Comparison of ENCODE assay signal across 7 cellular contexts in genomic region chr4:1684756-1685603, GRCh38. TPM values are rescaled to one million over a fixed set of nuclear protein-coding genes. Genes with fewer than 3 reads are reported as not detected.
DNase-seq lines count a peak whose midpoint lies in the region; ATAC-seq, FAIRE-seq and TF ChIP-seq lines count a peak whose summit lies in the region.

No MANE protein-coding gene starts in this region.

- H3K9me3 ChIP-seq in Peyer's patch: no peaks in the 10 kb centered on the region
- H3K9me3 ChIP-seq in heart right ventricle: no peaks in the 10 kb centered on the region
- no peaks in the 10 kb centered on the region for H3K9me3 ChIP-seq in small intestine (ENCODE audit: control insufficient read depth, low read depth)

- intact Hi-C loops in heart right ventricle (cut with DNase I): no loop called here

- ATAC-seq in GM21619 (IDR thresholded peaks at IDR 0.05; ENCODE audit: unreplicated experiment): peak; percentile 2
- ATAC-seq in heart right ventricle: peak in 6 of 8 donors; percentile 2 to 59 (median 8)

- DNase-seq in Peyer's patch (peak in 1 of 3 donors; percentile 58), heart right ventricle (no peak), small intestine (peak; percentile 10), NAMALWA (ENCODE audit: low spot score) (no peak), hypothalamus (lab: John Stamatoyannopoulos, UW) (no peak), HK-2 (ENCODE audit: unreplicated experiment) (no peak)

- 66 to 71% methylated on average over 38 to 40 of the region's 40 CpGs for WGBS in heart right ventricle, 2 donors
- 36 to 59% (median 41%) methylated on average over 28 to 40 of the region's 40 CpGs for WGBS in small intestine, 3 donors

- peaks cover 0 to 12% (median 0%) of the 10 kb centered on the region in 4 donors for H3K4me1 ChIP-seq in Peyer's patch
- peaks cover 0 to 18% (median 8%) of the 10 kb centered on the region in 9 donors for H3K4me1 ChIP-seq in heart right ventricle
- no peaks in the 10 kb centered on the region for H3K4me1 ChIP-seq in small intestine (ENCODE audit: control insufficient read depth in 2 of 2, insufficient read depth in 1 of 2, low read depth in 1 of 2, low read length in 1 of 2)

- TF ChIP-seq POLR2A in Peyer's patch (IDR thresholded peaks at IDR 0.05): no peak

- TF ChIP-seq CTCF in Peyer's patch (IDR thresholded peaks at IDR 0.05) (no peak), heart right ventricle (IDR thresholded peaks at IDR 0.05) (no peak)

- no peak for FAIRE-seq in small intestine (lab: Jason Lieb, UNC)

- peaks cover 0 to 1% (median 0%) of the 10 kb centered on the region in 3 donors for H3K36me3 ChIP-seq in Peyer's patch
- peaks cover 0 to 4% (median 0%) of the 10 kb centered on the region in 9 donors for H3K36me3 ChIP-seq in heart right ventricle
- H3K36me3 ChIP-seq in small intestine (ENCODE audit: control insufficient read depth in 2 of 2, insufficient read depth in 2 of 2, low read length in 2 of 2): no peaks in the 10 kb centered on the region

- H3K27me3 ChIP-seq in Peyer's patch: no peaks in the 10 kb centered on the region
- H3K27me3 ChIP-seq in heart right ventricle: no peaks in the 10 kb centered on the region
- no peaks in the 10 kb centered on the region for H3K27me3 ChIP-seq in small intestine (ENCODE audit: control insufficient read depth in 2 of 2, insufficient read depth in 2 of 2, low read length in 2 of 2)

- H3K4me3 ChIP-seq in Peyer's patch (peak overlapping the region; percentile 41 to 82 (median 74)), heart right ventricle (peak overlapping the region in 9 of 10 donors; percentile 40 to 69 (median 56)), small intestine (ENCODE audit: low read depth in 1 of 2, low read length in 2 of 2) (peak overlapping the region; percentile 57 to 70)

- H3K27ac ChIP-seq in Peyer's patch (peak overlapping the region; percentile 29 to 64 (median 60)), heart right ventricle (peak overlapping the region in 6 of 10 donors; percentile 21 to 67 (median 62)), small intestine (ENCODE audit: low read depth in 1 of 2, low read length in 1 of 2) (peak overlapping the region in 1 of 2 donors; percentile 36)

RNA-seq across cellular contexts. Expression of gene FAM53A, which starts 0.9 kb away (rescaled TPM):
- total RNA-seq in Peyer's patch (1 to 10 TPM in 3 of 4 donors, not detected in 1; 1.5 to 8.3 (median 1.8) TPM), heart right ventricle (1 to 10 TPM in 3 of 10 donors, under 1 TPM in 7; 0.24 to 1.5 (median 0.70) TPM)
- polyA plus RNA-seq in heart right ventricle (under 1 TPM; 0.73 to 0.97 TPM), small intestine (1 to 10 TPM in 1 of 3 donors, under 1 TPM in 1, not detected in 1; 0.27 to 1.1 TPM)

RNA-seq across cellular contexts. Expression of gene SLBP, which starts 27.1 kb away (rescaled TPM):
- total RNA-seq in Peyer's patch: 10 to 100 TPM; 18.4 to 86.6 (median 26.2) TPM
- total RNA-seq in heart right ventricle: 10 to 100 TPM; 10.9 to 17.7 (median 12.8) TPM
- polyA plus RNA-seq in heart right ventricle: 10 to 100 TPM; 11.2 to 16.2 TPM
- polyA plus RNA-seq in small intestine: 10 to 100 TPM; 25.5 to 28.2 (median 27.6) TPM

RNA-seq across cellular contexts. Expression of gene TMEM129, which starts 36.1 kb away (rescaled TPM):
- total RNA-seq in Peyer's patch (100 to 1,000 TPM in 1 of 4 donors, 10 to 100 TPM in 3; 28.9 to 106 (median 67.1) TPM), heart right ventricle (10 to 100 TPM; 28.1 to 45.6 (median 34.3) TPM)
- polyA plus RNA-seq in heart right ventricle (10 to 100 TPM; 28.6 to 33.0 TPM), small intestine (10 to 100 TPM; 18.6 to 47.2 (median 25.5) TPM)

RNA-seq across cellular contexts. Expression of gene TACC3, which starts 36.3 kb away (rescaled TPM):
- total RNA-seq in Peyer's patch: 100 to 1,000 TPM in 1 of 4 donors, 10 to 100 TPM in 3; 19.1 to 138 (median 28.0) TPM
- total RNA-seq in heart right ventricle: 10 to 100 TPM in 2 of 10 donors, 1 to 10 TPM in 8; 2.3 to 15.6 (median 3.9) TPM
- 10 to 100 TPM in 1 of 2 donors, 1 to 10 TPM in 1; 6.0 to 16.2 TPM for polyA plus RNA-seq in heart right ventricle
- polyA plus RNA-seq in small intestine: 10 to 100 TPM; 11.9 to 41.4 (median 12.7) TPM
